ENCODE assay signal across 14 cellular contexts in the genomic region with DNA sequence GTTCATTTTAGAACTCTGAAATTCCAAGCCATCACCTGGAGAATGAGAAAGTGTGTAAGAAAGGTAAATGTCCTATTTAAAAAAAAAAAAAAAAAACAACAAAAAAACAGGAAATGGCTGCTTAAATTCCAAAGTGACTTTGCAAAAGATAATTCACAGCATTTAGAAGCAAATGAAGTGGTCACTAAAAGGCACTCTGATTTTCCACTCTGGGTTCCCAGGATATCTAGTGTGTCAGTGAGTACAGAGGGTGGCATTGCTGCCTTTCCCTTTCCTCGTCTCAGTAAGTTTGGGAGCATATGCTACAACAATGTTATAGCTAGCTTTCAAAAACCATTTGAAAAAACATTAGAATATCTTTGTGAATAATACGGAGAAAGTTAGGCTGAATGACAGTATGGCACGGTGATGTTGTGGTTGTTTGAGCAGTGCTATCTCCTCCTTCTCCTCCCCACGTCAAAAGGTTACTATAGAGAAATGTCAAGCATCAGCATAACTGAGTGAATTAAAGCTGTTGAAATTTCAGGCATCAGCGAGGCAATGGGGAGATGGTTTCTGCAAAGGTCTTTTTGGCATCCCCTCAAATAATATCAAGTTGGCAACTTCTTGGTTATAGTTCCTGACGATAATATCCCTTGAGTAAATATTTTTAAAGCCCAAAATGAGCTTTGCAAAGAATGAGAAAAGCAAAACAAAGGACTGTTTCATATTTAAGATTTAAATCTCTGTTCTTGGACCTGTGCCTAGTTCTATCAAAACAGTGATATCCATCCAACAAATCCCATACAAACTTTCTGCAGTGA.
DNase-seq lines count a peak whose midpoint lies in the region; ATAC-seq, FAIRE-seq and TF ChIP-seq lines count a peak whose summit lies in the region.
"Had no signal": no experiment of that assay in that cellular context is flagged by ENCODE, and none has a peak within 500 bp of the region (broad histone marks: within the 10 kb centered on the region; RNA-seq: fewer than 3 reads in every experiment).

No MANE protein-coding gene starts in this region.

- H3K9me3 ChIP-seq in skeletal muscle satellite cell (replicated peaks; ENCODE audit: low read length): no peaks in the 10 kb centered on the region
- H3K9me3 ChIP-seq: prostate gland had no signal

- no peaks in the 10 kb centered on the region for H3K36me3 ChIP-seq in brain microvascular endothelial cell (replicated peaks)
- H3K36me3 ChIP-seq in skeletal muscle satellite cell (ENCODE audit: insufficient read depth, low read length): no peaks in the 10 kb centered on the region
- H3K36me3 ChIP-seq: prostate gland had no signal

- peak overlapping the region; percentile 19 for H3K4me2 ChIP-seq in skeletal muscle satellite cell (ENCODE audit: low read length)

- H3K9ac ChIP-seq in skeletal muscle satellite cell (ENCODE audit: low read depth, low read length): no peak overlapping the region

- H3K4me1 ChIP-seq in skeletal muscle satellite cell (ENCODE audit: control insufficient read depth, insufficient read depth, low read length): peaks cover 23% of the 10 kb centered on the region
- H3K4me1 ChIP-seq: prostate gland had no signal

- no peak for TF ChIP-seq CTCF in brain microvascular endothelial cell (IDR thresholded peaks at IDR 0.05; ENCODE audit: low read depth, low read length, missing control alignments)

- DNase-seq in brain microvascular endothelial cell (peak; percentile 8), fibroblast of the conjunctiva (ENCODE audit: low read depth) (peak; percentile 88), frontal cortex (ENCODE audit: low spot score in 2 of 2) (no peak), HuH-7 (ENCODE audit: low spot score) (no peak)
- DNase-seq: activated CD4-positive, alpha-beta T cell treated with anti-CD3 and anti-CD28 coated beads, Interleukin-2, amount 10 ng/mL, durations not matched to agents 7 days and 5 days; hippocampal formation; naive thymus-derived CD4-positive, alpha-beta T cell; NCI-H2171 treated with DMSO at 0.1 percent for 48 hours; T1000 had no signal

- H3K4me3 ChIP-seq in brain microvascular endothelial cell (ENCODE audit: low read depth, low read length) (no peak overlapping the region), skeletal muscle satellite cell (ENCODE audit: low read length) (no peak overlapping the region)
- H3K4me3 ChIP-seq: prostate gland had no signal

- no peak for ATAC-seq in GM21576 (IDR thresholded peaks at IDR 0.05; ENCODE audit: unreplicated experiment)
- ATAC-seq: naive thymus-derived CD4-positive, alpha-beta T cell had no signal

- in situ Hi-C loops in brain microvascular endothelial cell (cut with HindIII; ENCODE audit: low pct_ligation_motif_present, low sequenced_read_pairs): no loop called here

- H3K27me3 ChIP-seq in brain microvascular endothelial cell (replicated peaks) (no peaks in the 10 kb centered on the region), skeletal muscle satellite cell (ENCODE audit: control insufficient read depth, insufficient read depth, low read length) (no peaks in the 10 kb centered on the region)

- no peak overlapping the region for H3K27ac ChIP-seq in brain microvascular endothelial cell
- H3K27ac ChIP-seq: C4-2B, prostate gland had no signal

- FAIRE-seq in frontal cortex (lab: Jason Lieb, UNC): no peak

TF ChIP-seq in PFSK-1, 5 proteins besides CTCF, POLR2A, EP300 and RAD21:
- TF ChIP-seq TAF1 (IDR thresholded peaks at IDR 0.05; ENCODE audit: borderline replicate concordance, insufficient read depth, low read length) (no peak), POLR2AphosphoS5 (IDR thresholded peaks at IDR 0.05; ENCODE audit: low read depth, low read length) (no peak), SIN3A (IDR thresholded peaks at IDR 0.05; ENCODE audit: borderline replicate concordance, insufficient read depth, low read length) (peak; percentile 41; the same call in 1 of the 2 replicates)

Comparison
In these comparisons a context has a peak if more than half of its experiments do, and no peak if none do; other contexts are left out.
1. DNase-seq: peak in brain microvascular endothelial cell (single experiment) and fibroblast of the conjunctiva (single experiment); none in frontal cortex (0 of 2) and HuH-7 (single experiment).